ENCODE assay signal across 1 cellular context in genomic region chr1:108747898-108748297, GRCh38.
TF ChIP-seq lines count a peak whose summit lies in the region.

No MANE protein-coding gene starts in this region.

TF ChIP-seq in HCT116, 20 proteins besides CTCF, POLR2A, EP300 and RAD21 (continued from another document):
- TF ChIP-seq ZBTB33 (IDR thresholded peaks at IDR 0.05; ENCODE audit: extremely low read depth, insufficient replicate concordance, low read length), result no peak
- no peak for TF ChIP-seq MAX (IDR thresholded peaks at IDR 0.05)
- TF ChIP-seq ZNF274 (IDR thresholded peaks at IDR 0.05; ENCODE audit: low read depth, low read length), result no peak
- TF ChIP-seq POLR2AphosphoS5 (IDR thresholded peaks at IDR 0.05; ENCODE audit: low read depth, low read length), result no peak
- no peak for TF ChIP-seq EGR1 (IDR thresholded peaks at IDR 0.05; ENCODE audit: low read depth)
- TF ChIP-seq EZH2 (IDR thresholded peaks at IDR 0.05), result no peak
- TF ChIP-seq YY1 (IDR thresholded peaks at IDR 0.05; ENCODE audit: extremely low read depth, insufficient replicate concordance, low read depth, low read length), result no peak
